In the genomic region with DNA sequence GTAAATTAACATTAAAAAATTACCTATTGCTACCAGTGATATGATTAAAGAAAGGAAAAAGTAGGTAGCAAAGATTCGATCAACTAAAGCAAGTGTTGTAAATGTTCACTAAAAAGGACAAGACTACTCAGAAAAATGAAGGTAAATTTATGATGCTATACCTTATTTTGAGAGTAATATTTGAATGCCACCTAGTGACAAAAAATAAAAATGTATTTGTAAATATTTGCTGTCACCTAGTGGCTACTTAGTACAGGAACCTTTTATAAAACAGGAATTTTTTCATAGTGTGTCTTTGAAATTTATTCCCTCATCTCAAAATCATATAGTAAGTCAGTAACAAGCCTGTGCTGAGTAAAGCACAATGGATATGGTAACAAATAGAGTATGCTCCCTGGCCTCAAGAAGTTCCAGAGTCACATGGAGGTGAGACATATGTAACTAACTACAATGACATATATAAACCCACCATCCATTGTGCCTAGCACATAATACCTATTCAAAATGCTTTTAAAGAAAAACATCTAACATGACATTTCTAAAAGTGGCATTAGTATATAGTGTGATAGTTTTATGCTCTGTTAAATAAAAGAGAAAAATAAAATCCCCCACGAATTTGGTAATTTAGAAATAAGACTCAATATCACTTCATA, we compare ENCODE assay signal across 8 cellular contexts.
A peak's percentile ranks its signal among the peaks of the same experiment; 100 is the strongest.
DNase-seq lines count a peak whose midpoint lies in the region; ATAC-seq, FAIRE-seq and TF ChIP-seq lines count a peak whose summit lies in the region.

No MANE protein-coding gene starts in this region.

- no peak overlapping the region for H2AFZ ChIP-seq in OCI-LY3 (ENCODE audit: low read depth, low read length)

- no peaks in the 10 kb centered on the region for H3K4me1 Mint-ChIP-seq in activated CD8-positive, alpha-beta T cell treated with anti-CD3 and anti-CD28 coated beads for 36 hours (ENCODE audit: low read depth)
- no peaks in the 10 kb centered on the region for H3K4me1 Mint-ChIP-seq in activated CD8-positive, alpha-beta T cell treated with anti-CD3 and anti-CD28 coated beads, Interleukin-2, amount 10 ng/mL, durations not matched to agents 7 days and 5 days (ENCODE audit: low read depth)

- H3K27me3 ChIP-seq in OCI-LY3 (ENCODE audit: low read depth, low read length): no peaks in the 10 kb centered on the region

- FAIRE-seq in HTR-8/SVneo (lab: Jason Lieb, UNC): no peak

- H3K9me3 ChIP-seq in OCI-LY3 (ENCODE audit: insufficient read depth, low read length): no peaks in the 10 kb centered on the region

- ATAC-seq in activated CD8-positive, alpha-beta T cell treated with anti-CD3 and anti-CD28 coated beads for 36 hours: no peak
- ATAC-seq in activated CD8-positive, alpha-beta T cell treated with anti-CD3 and anti-CD28 coated beads, Interleukin-2, amount 10 ng/mL, durations not matched to agents 7 days and 5 days: no peak

- DNase-seq in activated CD8-positive, alpha-beta T cell treated with anti-CD3 and anti-CD28 coated beads for 36 hours: no peak
- no peak for DNase-seq in activated CD8-positive, alpha-beta T cell treated with anti-CD3 and anti-CD28 coated beads, Interleukin-2, amount 10 ng/mL, durations not matched to agents 7 days and 5 days
- DNase-seq in HTR-8/SVneo (ENCODE audit: insufficient read length, low spot score): peak; percentile 9
- DNase-seq in fibroblast of peridontal ligament (ENCODE audit: extremely low read depth): peak; percentile 17
- DNase-seq in head of caudate nucleus: no peak
- no peak for DNase-seq in germinal center (ENCODE audit: low spot score)
- DNase-seq in stimulated activated CD4-positive, alpha-beta T cell treated with anti-CD3 and anti-CD28 coated beads, Interleukin-12 subunit alpha, Interleukin-12 subunit beta, amount 100 ng/mL, for 4 hours: no peak

- peaks cover 9% of the 10 kb centered on the region for H3K36me3 Mint-ChIP-seq in activated CD8-positive, alpha-beta T cell treated with anti-CD3 and anti-CD28 coated beads for 36 hours (ENCODE audit: low read depth)
- peaks cover 9% of the 10 kb centered on the region for H3K36me3 Mint-ChIP-seq in activated CD8-positive, alpha-beta T cell treated with anti-CD3 and anti-CD28 coated beads, Interleukin-2, amount 10 ng/mL, durations not matched to agents 7 days and 5 days (ENCODE audit: low read depth)

- intact Hi-C loops in activated CD8-positive, alpha-beta T cell treated with anti-CD3 and anti-CD28 coated beads for 36 hours (cut with micrococcal nuclease): no loop called here
- intact Hi-C loops in head of caudate nucleus (cut with DNase I): no loop called here

- no peaks in the 10 kb centered on the region for H3K79me2 ChIP-seq in OCI-LY3 (ENCODE audit: low read length)

- no peaks in the 10 kb centered on the region for H3K9me3 Mint-ChIP-seq in activated CD8-positive, alpha-beta T cell treated with anti-CD3 and anti-CD28 coated beads for 36 hours
- no peaks in the 10 kb centered on the region for H3K9me3 Mint-ChIP-seq in activated CD8-positive, alpha-beta T cell treated with anti-CD3 and anti-CD28 coated beads, Interleukin-2, amount 10 ng/mL, durations not matched to agents 7 days and 5 days (ENCODE audit: insufficient read depth)

- no peak overlapping the region for H3K4me3 ChIP-seq in OCI-LY3 (ENCODE audit: low read length)

- TF ChIP-seq CTCF in activated CD8-positive, alpha-beta T cell treated with anti-CD3 and anti-CD28 coated beads for 36 hours (IDR thresholded peaks at IDR 0.05): peak; percentile 40
- TF ChIP-seq CTCF in OCI-LY3 (IDR thresholded peaks at IDR 0.05; ENCODE audit: low read depth, low read length): peak; percentile 70

- H4K20me1 ChIP-seq in OCI-LY3 (ENCODE audit: insufficient read depth, low read length): no peaks in the 10 kb centered on the region

- peaks cover 3% of the 10 kb centered on the region for H3K36me3 ChIP-seq in OCI-LY3 (replicated peaks; ENCODE audit: low read depth, low read length)

- POLR2A ChIA-PET in activated CD8-positive, alpha-beta T cell treated with anti-CD3 and anti-CD28 coated beads for 36 hours (lab: Charles Lee): no interaction called here
- POLR2A ChIA-PET in activated CD8-positive, alpha-beta T cell treated with anti-CD3 and anti-CD28 coated beads, Interleukin-2, amount 10 ng/mL, durations not matched to agents 7 days and 5 days (lab: Charles Lee): no interaction called here

- no peak overlapping the region for H3K4me3 Mint-ChIP-seq in activated CD8-positive, alpha-beta T cell treated with anti-CD3 and anti-CD28 coated beads for 36 hours
- no peak overlapping the region for H3K4me3 Mint-ChIP-seq in activated CD8-positive, alpha-beta T cell treated with anti-CD3 and anti-CD28 coated beads, Interleukin-2, amount 10 ng/mL, durations not matched to agents 7 days and 5 days

- no peak overlapping the region for H3K9ac ChIP-seq in OCI-LY3 (ENCODE audit: low read length)

- no peak overlapping the region for H3K27ac ChIP-seq in OCI-LY3 (ENCODE audit: low read length)

- H3K4me2 ChIP-seq in OCI-LY3 (ENCODE audit: low read length): no peak overlapping the region

- CTCF ChIA-PET in activated CD8-positive, alpha-beta T cell treated with anti-CD3 and anti-CD28 coated beads for 36 hours (lab: Charles Lee): interaction anchor here (1.0 kb wide), 1 partner anchor 790 kb away, joined by 5 read pairs; no protein-coding TSS in a partner anchor
- CTCF ChIA-PET in activated CD8-positive, alpha-beta T cell treated with anti-CD3 and anti-CD28 coated beads, Interleukin-2, amount 10 ng/mL, durations not matched to agents 7 days and 5 days (lab: Charles Lee): interaction anchor here (0.8 to 0.9 kb wide), 3 partner anchors 9 to 164 kb away, joined by 3 to 4 read pairs (median 3); no protein-coding TSS in a partner anchor

- H3K27ac Mint-ChIP-seq in activated CD8-positive, alpha-beta T cell treated with anti-CD3 and anti-CD28 coated beads for 36 hours: no peak overlapping the region
- H3K27ac Mint-ChIP-seq in activated CD8-positive, alpha-beta T cell treated with anti-CD3 and anti-CD28 coated beads, Interleukin-2, amount 10 ng/mL, durations not matched to agents 7 days and 5 days: no peak overlapping the region

- H3K4me1 ChIP-seq in OCI-LY3 (ENCODE audit: low read length): no peaks in the 10 kb centered on the region

- H3K27me3 Mint-ChIP-seq in activated CD8-positive, alpha-beta T cell treated with anti-CD3 and anti-CD28 coated beads for 36 hours: no peaks in the 10 kb centered on the region
- H3K27me3 Mint-ChIP-seq in activated CD8-positive, alpha-beta T cell treated with anti-CD3 and anti-CD28 coated beads, Interleukin-2, amount 10 ng/mL, durations not matched to agents 7 days and 5 days (ENCODE audit: low read depth): no peaks in the 10 kb centered on the region

Comparison
In these comparisons a context has a peak if more than half of its experiments do, and no peak if none do; other contexts are left out.
1. DNase-seq: peak in HTR-8/SVneo (single experiment) and fibroblast of peridontal ligament (single experiment); none in activated CD8-positive, alpha-beta T cell treated with anti-CD3 and anti-CD28 coated beads for 36 hours (single experiment), activated CD8-positive, alpha-beta T cell treated with anti-CD3 and anti-CD28 coated beads, Interleukin-2, amount 10 ng/mL, durations not matched to agents 7 days and 5 days (single experiment), head of caudate nucleus (0 of 42), germinal center (single experiment) and stimulated activated CD4-positive, alpha-beta T cell treated with anti-CD3 and anti-CD28 coated beads, Interleukin-12 subunit alpha, Interleukin-12 subunit beta, amount 100 ng/mL, for 4 hours (single experiment).